19 cellular contexts compared by ENCODE assay signal in genomic region chr6:38371312-38371672, GRCh38.
DNase-seq lines count a peak whose midpoint lies in the region; ATAC-seq and TF ChIP-seq lines count a peak whose summit lies in the region.
"Had no signal": no experiment of that assay in that cellular context is flagged by ENCODE, and none has a peak within 500 bp of the region (broad histone marks: within the 10 kb centered on the region; RNA-seq: fewer than 3 reads in every experiment).

No MANE protein-coding gene starts in this region.

- WGBS in endodermal cell (ENCODE audit: insufficient coverage in 1 of 2, insufficient read length in 1 of 2), 2 experiments, result 80 to 91% methylated on average over 6 of the region's 6 CpGs
- WGBS in esophagus muscularis mucosa, result 44% methylated on average over 6 of the region's 6 CpGs

- H3K4me3 Mint-ChIP-seq in endodermal cell (no peak overlapping the region), nephron (no peak overlapping the region)
- H3K4me3 Mint-ChIP-seq: CD14-positive monocyte had no signal

- H3K4me1 Mint-ChIP-seq in endodermal cell (peaks cover 5% of the 10 kb centered on the region), nephron (peaks cover 55% of the 10 kb centered on the region)
- H3K4me1 Mint-ChIP-seq: CD14-positive monocyte had no signal

- TF ChIP-seq POLR2A in esophagus muscularis mucosa (IDR thresholded peaks at IDR 0.05; ENCODE audit: low read depth), result no peak

- intact Hi-C loops in esophagus muscularis mucosa (cut with DNase I), result no loop called here

- H3K36me3 ChIP-seq in endodermal cell (ENCODE audit: control insufficient read depth, insufficient read depth, low read length) (no peaks in the 10 kb centered on the region), esophagus muscularis mucosa (no peaks in the 10 kb centered on the region)
- H3K36me3 ChIP-seq: cardiac muscle cell, lower lobe of right lung, pancreas had no signal

- H3K9me3 ChIP-seq in endodermal cell (ENCODE audit: control insufficient read depth, low read length) (no peaks in the 10 kb centered on the region), esophagus muscularis mucosa (no peaks in the 10 kb centered on the region)
- H3K9me3 ChIP-seq: lower lobe of right lung, pancreas had no signal

- H3K4me1 ChIP-seq in endodermal cell (ENCODE audit: control insufficient read depth, insufficient read depth, low read length), result peaks cover 4% of the 10 kb centered on the region
- peaks cover 0 to 18% (median 13%) of the 10 kb centered on the region in 4 donors for H3K4me1 ChIP-seq in esophagus muscularis mucosa
- H3K4me1 ChIP-seq: lower lobe of right lung, pancreas had no signal

- H3K27me3 ChIP-seq in endodermal cell (ENCODE audit: control insufficient read depth, insufficient read depth, low read length, poor library complexity, severe bottlenecking), result no peaks in the 10 kb centered on the region
- H3K27me3 ChIP-seq in esophagus muscularis mucosa, result no peaks in the 10 kb centered on the region
- H3K27me3 ChIP-seq: cardiac muscle cell, dorsolateral prefrontal cortex, pancreas had no signal

- H3K4me3 ChIP-seq in endodermal cell (ENCODE audit: low read length) (no peak overlapping the region), esophagus muscularis mucosa (no peak overlapping the region)
- H3K4me3 ChIP-seq: cardiac muscle cell, dorsolateral prefrontal cortex, lower lobe of right lung, pancreas, PC-9 had no signal

- H3K9me3 Mint-ChIP-seq in endodermal cell, result no peaks in the 10 kb centered on the region
- no peaks in the 10 kb centered on the region for H3K9me3 Mint-ChIP-seq in nephron
- H3K9me3 Mint-ChIP-seq: CD14-positive monocyte had no signal

- TF ChIP-seq CTCF in endodermal cell (conservative IDR thresholded peaks at IDR 0.05) (no peak), nephron (IDR thresholded peaks at IDR 0.05; ENCODE audit: unreplicated experiment in 3 of 3) (no peak), esophagus muscularis mucosa (IDR thresholded peaks at IDR 0.05) (no peak)

- no peaks in the 10 kb centered on the region for H3K36me3 Mint-ChIP-seq in endodermal cell (ENCODE audit: low read depth)
- H3K36me3 Mint-ChIP-seq in nephron (ENCODE audit: low read depth), result no peaks in the 10 kb centered on the region
- H3K36me3 Mint-ChIP-seq: CD14-positive monocyte had no signal

- no peak for ATAC-seq in HG02763 (IDR thresholded peaks at IDR 0.05; ENCODE audit: unreplicated experiment)
- ATAC-seq: lower lobe of right lung, pancreas had no signal

- H3K9ac ChIP-seq in endodermal cell (ENCODE audit: extremely low read depth, low read length, poor library complexity, severe bottlenecking), result no peak overlapping the region

- H3K27ac ChIP-seq in endodermal cell (ENCODE audit: low read depth, low read length) (peak overlapping the region; percentile 12), esophagus muscularis mucosa (replicated peaks in 1 of 4) (no peak overlapping the region)
- H3K27ac ChIP-seq: cardiac muscle cell, dorsolateral prefrontal cortex, lower lobe of right lung, pancreas, PC-9 had no signal

- no peak for TF ChIP-seq EP300 in esophagus muscularis mucosa (IDR thresholded peaks at IDR 0.05)

- H3K27me3 Mint-ChIP-seq in endodermal cell (ENCODE audit: insufficient read depth), result no peaks in the 10 kb centered on the region
- H3K27me3 Mint-ChIP-seq in nephron (ENCODE audit: low read depth), result no peaks in the 10 kb centered on the region

- DNase-seq in NCI-H82 (lab: John Stamatoyannopoulos, UW), result peak; percentile 8
- DNase-seq in NCI-H82 treated with DMSO at 0.1 percent for 48 hours (lab: John Stamatoyannopoulos, UW; ENCODE audit: unreplicated experiment), result no peak
- DNase-seq in endodermal cell, result no peak
- DNase-seq in stimulated activated naive CD4-positive, alpha-beta T cell (lab: John Stamatoyannopoulos, UW), result no peak
- DNase-seq in medulla oblongata (ENCODE audit: extremely low spot score), result no peak
- DNase-seq in esophagus muscularis mucosa (ENCODE audit: extremely low spot score), result no peak
- DNase-seq: activated CD4-positive, CD25-positive, alpha-beta regulatory T cell treated with anti-CD3 and anti-CD28 coated beads, Interleukin-2, amount 50 U/mL, for 72 hours; dorsolateral prefrontal cortex; lower lobe of right lung; MM.1S; NCI-H187 treated with DMSO at 0.1 percent for 48 hours; NCI-H524 treated with DMSO at 0.1 percent for 48 hours; pancreas; PC-9; T-helper 9 cell had no signal

- H3K27ac Mint-ChIP-seq in endodermal cell, result no peak overlapping the region
- peak overlapping the region; percentile 31 to 75 (median 70) for H3K27ac Mint-ChIP-seq in nephron
